14 cellular contexts compared by ENCODE assay signal in genomic region chr17:27504188-27504995, GRCh38. TPM values are rescaled to one million over a fixed set of nuclear protein-coding genes. Genes with fewer than 3 reads are reported as not detected.
A peak's percentile ranks its signal among the peaks of the same experiment; 100 is the strongest.
DNase-seq lines count a peak whose midpoint lies in the region; ATAC-seq, FAIRE-seq and TF ChIP-seq lines count a peak whose summit lies in the region.
"Had no signal": no experiment of that assay in that cellular context is flagged by ENCODE, and none has a peak within 500 bp of the region (broad histone marks: within the 10 kb centered on the region; RNA-seq: fewer than 3 reads in every experiment).

No MANE protein-coding gene starts in this region.

- peaks cover 50% of the 10 kb centered on the region for H4K20me1 ChIP-seq in astrocyte (ENCODE audit: insufficient read depth, low read length)
- H4K20me1 ChIP-seq in neural progenitor cell (ENCODE audit: low read depth): peaks cover 4% of the 10 kb centered on the region

- H3K9me3 Mint-ChIP-seq in stimulated activated naive CD8-positive, alpha-beta T cell treated with anti-CD3 and anti-CD28 coated beads, Interleukin-15, Interleukin-2, amounts not matched to agents 100 ng/mL and 50 ng/mL, for 24 hours: peaks cover 9% of the 10 kb centered on the region
- peaks cover 15 to 17% of the 10 kb centered on the region in 2 donors for H3K9me3 Mint-ChIP-seq in stimulated activated naive CD8-positive, alpha-beta T cell treated with anti-CD3 and anti-CD28 coated beads, Interleukin-15, amount 100 ng/mL, for 72 hours
- peaks cover 10% of the 10 kb centered on the region for H3K9me3 Mint-ChIP-seq in astrocyte (ENCODE audit: unreplicated experiment)
- H3K9me3 Mint-ChIP-seq in neural progenitor cell: peaks cover 27% of the 10 kb centered on the region

- H3K9ac ChIP-seq in astrocyte (ENCODE audit: low read length) (no peak overlapping the region), neural progenitor cell (no peak overlapping the region)
- H3K9ac ChIP-seq: SK-N-SH had no signal

- peak overlapping the region; percentile 12 for H3K27ac Mint-ChIP-seq in stimulated activated naive CD8-positive, alpha-beta T cell treated with anti-CD3 and anti-CD28 coated beads, Interleukin-15, Interleukin-2, amounts not matched to agents 100 ng/mL and 50 ng/mL, for 24 hours
- H3K27ac Mint-ChIP-seq in stimulated activated naive CD8-positive, alpha-beta T cell treated with anti-CD3 and anti-CD28 coated beads, Interleukin-15, amount 100 ng/mL, for 72 hours: peak overlapping the region in 1 of 2 donors; percentile 7
- H3K27ac Mint-ChIP-seq in astrocyte (ENCODE audit: unreplicated experiment) (peak overlapping the region; percentile 58), neural progenitor cell (no peak overlapping the region)

- H3K79me2 ChIP-seq in astrocyte (ENCODE audit: insufficient read depth, low read length): peaks cover 59% of the 10 kb centered on the region
- peaks cover 45% of the 10 kb centered on the region for H3K79me2 ChIP-seq in neural progenitor cell (ENCODE audit: low read depth)

- H3K4me1 ChIP-seq in astrocyte (ENCODE audit: insufficient read depth, low read length) (peaks cover 33% of the 10 kb centered on the region), neural progenitor cell (peaks cover 20% of the 10 kb centered on the region)

- H3K4me3 Mint-ChIP-seq in stimulated activated naive CD8-positive, alpha-beta T cell treated with anti-CD3 and anti-CD28 coated beads, Interleukin-15, Interleukin-2, amounts not matched to agents 100 ng/mL and 50 ng/mL, for 24 hours: no peak overlapping the region
- no peak overlapping the region for H3K4me3 Mint-ChIP-seq in stimulated activated naive CD8-positive, alpha-beta T cell treated with anti-CD3 and anti-CD28 coated beads, Interleukin-15, amount 100 ng/mL, for 72 hours
- no peak overlapping the region for H3K4me3 Mint-ChIP-seq in astrocyte (ENCODE audit: unreplicated experiment)
- no peak overlapping the region for H3K4me3 Mint-ChIP-seq in neural progenitor cell

- H3K27ac ChIP-seq in astrocyte (ENCODE audit: low read depth, low read length) (no peak overlapping the region), layer of hippocampus (ENCODE audit: low read depth, low read length) (peak overlapping the region; percentile 36), neural progenitor cell (no peak overlapping the region)
- H3K27ac ChIP-seq: gastrocnemius medialis had no signal

- peaks cover 52% of the 10 kb centered on the region for H3K36me3 Mint-ChIP-seq in stimulated activated naive CD8-positive, alpha-beta T cell treated with anti-CD3 and anti-CD28 coated beads, Interleukin-15, Interleukin-2, amounts not matched to agents 100 ng/mL and 50 ng/mL, for 24 hours (ENCODE audit: low read depth)
- peaks cover 32% of the 10 kb centered on the region for H3K36me3 Mint-ChIP-seq in astrocyte (ENCODE audit: low read depth, unreplicated experiment)
- peaks cover 12% of the 10 kb centered on the region for H3K36me3 Mint-ChIP-seq in neural progenitor cell

- intact Hi-C loops in Right ventricle myocardium inferior (cut with DNase I): no loop called here

- no peak for FAIRE-seq in astrocyte (lab: Jason Lieb, UNC)
- FAIRE-seq: endometrium, TTC549 had no signal

- H3K9me3 ChIP-seq in astrocyte (ENCODE audit: insufficient read depth, low read depth, low read length): peaks cover 3% of the 10 kb centered on the region
- H3K9me3 ChIP-seq in neural progenitor cell (ENCODE audit: low read depth): no peaks in the 10 kb centered on the region
- H3K9me3 ChIP-seq: gastrocnemius medialis, SK-N-SH had no signal

- DNase-seq in stimulated activated naive CD8-positive, alpha-beta T cell treated with anti-CD3 and anti-CD28 coated beads, Interleukin-15, amount 100 ng/mL, for 72 hours: no peak
- DNase-seq in astrocyte (ENCODE audit: low read depth) (no peak), neural progenitor cell (ENCODE audit: low spot score) (no peak), Right ventricle myocardium inferior (ENCODE audit: missing footprints) (no peak), NCI-H2107 (lab: John Stamatoyannopoulos, UW) (no peak)
- DNase-seq: EL; gastrocnemius medialis; SK-N-SH; stimulated activated naive CD8-positive, alpha-beta T cell treated with anti-CD3 and anti-CD28 coated beads, Interleukin-15, Interleukin-2, amounts not matched to agents 100 U/mL and 50 U/mL, for 24 hours had no signal

- H3K4me2 ChIP-seq in astrocyte (ENCODE audit: low read length): no peak overlapping the region
- no peak overlapping the region for H3K4me2 ChIP-seq in neural progenitor cell
- H3K4me2 ChIP-seq: SK-N-SH had no signal

- H3F3A ChIP-seq in neural progenitor cell (ENCODE audit: low read depth): peaks cover 7% of the 10 kb centered on the region

- H3K27me3 ChIP-seq in astrocyte (ENCODE audit: insufficient read depth, low read length) (no peaks in the 10 kb centered on the region), layer of hippocampus (ENCODE audit: control insufficient read depth, insufficient read depth, low read length) (no peaks in the 10 kb centered on the region), neural progenitor cell (no peaks in the 10 kb centered on the region)
- H3K27me3 ChIP-seq: gastrocnemius medialis had no signal

- ATAC-seq in stimulated activated naive CD8-positive, alpha-beta T cell treated with anti-CD3 and anti-CD28 coated beads, Interleukin-15, amount 100 ng/mL, for 72 hours: no peak
- ATAC-seq in HG02642 (IDR thresholded peaks at IDR 0.05; ENCODE audit: poor library complexity, unreplicated experiment): no peak
- no peak for ATAC-seq in Right ventricle myocardium inferior
- ATAC-seq: gastrocnemius medialis had no signal

- H3K4me3 ChIP-seq in astrocyte (ENCODE audit: insufficient read depth, low read depth, low read length) (no peak overlapping the region), neural progenitor cell (no peak overlapping the region)
- H3K4me3 ChIP-seq: gastrocnemius medialis had no signal

- H3K4me1 Mint-ChIP-seq in stimulated activated naive CD8-positive, alpha-beta T cell treated with anti-CD3 and anti-CD28 coated beads, Interleukin-15, Interleukin-2, amounts not matched to agents 100 ng/mL and 50 ng/mL, for 24 hours (ENCODE audit: low read depth): peaks cover 37% of the 10 kb centered on the region
- peaks cover 51% of the 10 kb centered on the region for H3K4me1 Mint-ChIP-seq in stimulated activated naive CD8-positive, alpha-beta T cell treated with anti-CD3 and anti-CD28 coated beads, Interleukin-15, amount 100 ng/mL, for 72 hours
- H3K4me1 Mint-ChIP-seq in astrocyte (ENCODE audit: low read depth, unreplicated experiment) (peaks cover 54% of the 10 kb centered on the region), neural progenitor cell (peaks cover 17% of the 10 kb centered on the region)

- no peaks in the 10 kb centered on the region for H3K27me3 Mint-ChIP-seq in stimulated activated naive CD8-positive, alpha-beta T cell treated with anti-CD3 and anti-CD28 coated beads, Interleukin-15, Interleukin-2, amounts not matched to agents 100 ng/mL and 50 ng/mL, for 24 hours
- no peaks in the 10 kb centered on the region for H3K27me3 Mint-ChIP-seq in stimulated activated naive CD8-positive, alpha-beta T cell treated with anti-CD3 and anti-CD28 coated beads, Interleukin-15, amount 100 ng/mL, for 72 hours
- no peaks in the 10 kb centered on the region for H3K27me3 Mint-ChIP-seq in astrocyte (ENCODE audit: low read depth, unreplicated experiment)
- no peaks in the 10 kb centered on the region for H3K27me3 Mint-ChIP-seq in neural progenitor cell (ENCODE audit: insufficient read depth, low read depth)

- H2AFZ ChIP-seq in astrocyte (ENCODE audit: low read depth, low read length) (no peak overlapping the region), neural progenitor cell (replicated peaks) (no peak overlapping the region)

- H3K36me3 ChIP-seq in astrocyte (ENCODE audit: insufficient read depth, low read length) (no peaks in the 10 kb centered on the region), neural progenitor cell (no peaks in the 10 kb centered on the region)
- H3K36me3 ChIP-seq: gastrocnemius medialis had no signal

- TF ChIP-seq CTCF in astrocyte (IDR thresholded peaks at IDR 0.05; ENCODE audit: insufficient read depth, low read depth, low read length): no peak
- no peak for TF ChIP-seq CTCF in neural progenitor cell (IDR thresholded peaks at IDR 0.05)

RNA-seq across cellular contexts. Expression of gene KSR1, which starts 48.1 kb away (rescaled TPM):
- total RNA-seq in astrocyte: 85.2 and 90.2 TPM in 2 replicates
- 16.4 and 19.2 TPM in 2 replicates for total RNA-seq in neural progenitor cell (ENCODE audit: low replicate concordance)
- 9.5 TPM for total RNA-seq in Right ventricle myocardium inferior
